Comparison of ENCODE assay signal across 14 cellular contexts in the genomic region with DNA sequence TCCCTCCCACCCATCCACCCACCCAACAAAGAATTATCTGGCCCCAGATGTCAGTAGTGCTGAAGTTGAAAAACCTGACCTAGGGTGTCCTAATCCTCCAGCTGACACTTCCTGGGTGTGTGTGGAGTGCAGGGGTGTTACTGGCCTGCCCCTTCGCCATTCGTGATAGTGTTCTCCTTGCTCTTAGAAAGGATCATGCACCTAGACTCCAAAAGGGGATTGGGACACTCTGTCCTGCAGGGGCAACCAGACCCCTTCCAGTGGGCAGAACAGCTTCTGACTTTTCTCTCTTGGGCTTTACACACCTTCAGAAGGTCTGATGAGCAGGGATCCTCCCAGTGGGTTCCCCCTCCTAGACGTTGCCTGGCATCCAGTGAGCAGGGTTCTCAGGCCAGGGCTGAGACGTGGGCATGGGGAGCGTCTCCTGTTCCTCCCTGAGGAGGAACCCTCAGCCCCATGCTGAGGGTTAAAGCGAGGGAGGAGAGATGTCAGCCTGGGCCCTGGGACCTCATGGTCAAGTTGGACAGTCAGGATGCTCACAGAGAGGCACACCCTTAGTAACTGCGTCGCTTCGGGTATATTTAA.
DNase-seq lines count a peak whose midpoint lies in the region; ATAC-seq and TF ChIP-seq lines count a peak whose summit lies in the region.
"Had no signal": no experiment of that assay in that cellular context is flagged by ENCODE, and none has a peak within 500 bp of the region (broad histone marks: within the 10 kb centered on the region; RNA-seq: fewer than 3 reads in every experiment).

No MANE protein-coding gene starts in this region.

- no peak overlapping the region for H3K9ac ChIP-seq in fibroblast of lung (ENCODE audit: insufficient read depth, low read length)

- H2AFZ ChIP-seq in fibroblast of lung (ENCODE audit: low read length), result no peak overlapping the region

- no peaks in the 10 kb centered on the region for H3K27me3 Mint-ChIP-seq in activated T-cell treated with anti-CD3 and anti-CD28 coated beads, Interleukin-2, amount 50 U/mL, for 24 hours
- peaks cover 3% of the 10 kb centered on the region for H3K27me3 Mint-ChIP-seq in nephron progenitor cell (ENCODE audit: low read depth, poor library complexity)

- BruUV-seq in Panc1 (replicated peaks; lab: Mats Ljungman, UMichigan), result no TSS peak

- peaks cover 93% of the 10 kb centered on the region for H3K4me1 ChIP-seq in Panc1 (ENCODE audit: control insufficient read depth, insufficient read depth, low read length)
- peaks cover 71% of the 10 kb centered on the region for H3K4me1 ChIP-seq in fibroblast of lung (ENCODE audit: control insufficient read depth, extremely low read depth, insufficient read depth, low read length)

- CTCF ChIA-PET in Panc1 (lab: Charles Lee), result interaction anchor here (0.7 kb wide), 1 partner anchor 116 kb away, joined by 9 read pairs; no protein-coding TSS in a partner anchor

- H3K36me3 Mint-ChIP-seq in activated T-cell treated with anti-CD3 and anti-CD28 coated beads, Interleukin-2, amount 50 U/mL, for 24 hours (ENCODE audit: low read depth), result peaks cover 62% of the 10 kb centered on the region
- H3K36me3 Mint-ChIP-seq in stimulated activated effector memory CD8-positive, alpha-beta T cell treated with anti-CD3 and anti-CD28 coated beads, Interleukin-12 subunit alpha, Interleukin-12 subunit beta, amount 100 ng/mL, for 72 hours, result peaks cover 75% of the 10 kb centered on the region
- H3K36me3 Mint-ChIP-seq in nephron progenitor cell (ENCODE audit: low read depth), result peaks cover 46% of the 10 kb centered on the region

- POLR2A ChIA-PET in Panc1 (lab: Charles Lee), result interaction anchor here (0.5 kb wide), 1 partner anchor 30 kb away, joined by 3 read pairs; no protein-coding TSS in a partner anchor

- no peaks in the 10 kb centered on the region for H3K9me3 Mint-ChIP-seq in activated T-cell treated with anti-CD3 and anti-CD28 coated beads, Interleukin-2, amount 50 U/mL, for 24 hours
- H3K9me3 Mint-ChIP-seq in stimulated activated effector memory CD8-positive, alpha-beta T cell treated with anti-CD3 and anti-CD28 coated beads, Interleukin-12 subunit alpha, Interleukin-12 subunit beta, amount 100 ng/mL, for 72 hours, result no peaks in the 10 kb centered on the region
- H3K9me3 Mint-ChIP-seq in nephron progenitor cell, result no peaks in the 10 kb centered on the region
- H3K9me3 Mint-ChIP-seq: neural crest cell had no signal

- H3K79me2 ChIP-seq in fibroblast of lung (ENCODE audit: control insufficient read depth, insufficient read depth, low read length), result peaks cover 52% of the 10 kb centered on the region

- no peak for TF ChIP-seq CTCF in Panc1 (IDR thresholded peaks at IDR 0.05)
- no peak for TF ChIP-seq CTCF in fibroblast of lung (conservative IDR thresholded peaks at IDR 0.05 in 1 of 2, IDR thresholded peaks at IDR 0.05 in 1 of 2; ENCODE audit: low read depth in 1 of 2, low read length in 2 of 2)
- no peak for TF ChIP-seq CTCF in nephron progenitor cell (IDR thresholded peaks at IDR 0.05)

- no peak overlapping the region for H3K4me3 Mint-ChIP-seq in activated T-cell treated with anti-CD3 and anti-CD28 coated beads, Interleukin-2, amount 50 U/mL, for 24 hours
- H3K4me3 Mint-ChIP-seq in stimulated activated effector memory CD8-positive, alpha-beta T cell treated with anti-CD3 and anti-CD28 coated beads, Interleukin-12 subunit alpha, Interleukin-12 subunit beta, amount 100 ng/mL, for 72 hours, result no peak overlapping the region
- no peak overlapping the region for H3K4me3 Mint-ChIP-seq in nephron progenitor cell
- H3K4me3 Mint-ChIP-seq: neural crest cell had no signal

- in situ Hi-C loops in Panc1 (cut with HindIII; ENCODE audit: low pct_unique_long_range_greater_than_20kb, low sequenced_read_pairs), result no loop called here

- H3K27me3 ChIP-seq in Panc1 (ENCODE audit: control insufficient read depth, insufficient read depth, low read length), result no peaks in the 10 kb centered on the region
- H3K27me3 ChIP-seq in fibroblast of lung (ENCODE audit: control insufficient read depth, insufficient read depth, low read length), result no peaks in the 10 kb centered on the region
- no peaks in the 10 kb centered on the region for H3K27me3 ChIP-seq in MG63
- H3K27me3 ChIP-seq: colonic mucosa had no signal

- intact Hi-C loops in Panc1 (cut with micrococcal nuclease; ENCODE audit: unreplicated experiment), result no loop called here

- H3K27ac Mint-ChIP-seq in activated T-cell treated with anti-CD3 and anti-CD28 coated beads, Interleukin-2, amount 50 U/mL, for 24 hours, result peak overlapping the region; percentile 27
- H3K27ac Mint-ChIP-seq in stimulated activated effector memory CD8-positive, alpha-beta T cell treated with anti-CD3 and anti-CD28 coated beads, Interleukin-12 subunit alpha, Interleukin-12 subunit beta, amount 100 ng/mL, for 72 hours, result peak overlapping the region; percentile 91
- H3K27ac Mint-ChIP-seq in nephron progenitor cell, result no peak overlapping the region

- H3K4me3 ChIP-seq in Panc1 (ENCODE audit: low read depth in 2 of 2, low read length in 2 of 2) (no peak overlapping the region), fibroblast of lung (replicated peaks in 1 of 4; ENCODE audit: control extremely low read depth in 1 of 4, insufficient read depth in 1 of 4, low read depth in 3 of 4, low read length in 4 of 4) (no peak overlapping the region), MG63 (no peak overlapping the region)
- H3K4me3 ChIP-seq: colonic mucosa, skin epidermis had no signal

- peaks cover 30% of the 10 kb centered on the region for H3K4me1 Mint-ChIP-seq in activated T-cell treated with anti-CD3 and anti-CD28 coated beads, Interleukin-2, amount 50 U/mL, for 24 hours (ENCODE audit: low read depth)
- peaks cover 35% of the 10 kb centered on the region for H3K4me1 Mint-ChIP-seq in stimulated activated effector memory CD8-positive, alpha-beta T cell treated with anti-CD3 and anti-CD28 coated beads, Interleukin-12 subunit alpha, Interleukin-12 subunit beta, amount 100 ng/mL, for 72 hours
- peaks cover 42% of the 10 kb centered on the region for H3K4me1 Mint-ChIP-seq in nephron progenitor cell

- no peak for DNase-seq in activated T-cell treated with anti-CD3 and anti-CD28 coated beads, Interleukin-2, amount 50 U/mL, for 24 hours
- DNase-seq in activated T-cell treated with anti-CD3 and anti-CD28 coated beads, Interleukin-2, amount 50 U/mL, for 1 hour, result no peak
- no peak for DNase-seq in Panc1 (ENCODE audit: low read depth, low spot score)
- no peak for DNase-seq in fibroblast of lung (ENCODE audit: low read depth in 2 of 2)
- no peak for DNase-seq in stimulated activated effector memory CD8-positive, alpha-beta T cell treated with anti-CD3 and anti-CD28 coated beads, Interleukin-12 subunit alpha, Interleukin-12 subunit beta, amount 100 ng/mL, for 72 hours (ENCODE audit: low spot score in 2 of 2)
- DNase-seq in nephron progenitor cell, result no peak
- no peak for DNase-seq in MG63
- DNase-seq: colonic mucosa, DMS53, HCEC 1CT, NCI-H187 had no signal

- H3K9me3 ChIP-seq in Panc1 (ENCODE audit: control insufficient read depth, insufficient read depth, low read depth, low read length) (no peaks in the 10 kb centered on the region), fibroblast of lung (ENCODE audit: control insufficient read depth, insufficient read depth, low read depth, low read length) (no peaks in the 10 kb centered on the region), MG63 (no peaks in the 10 kb centered on the region)
- H3K9me3 ChIP-seq: colonic mucosa had no signal

- H3K27ac ChIP-seq in Panc1 (ENCODE audit: low read length) (peak overlapping the region; percentile 94), fibroblast of lung (ENCODE audit: insufficient read depth, low read length) (peak overlapping the region; percentile 84)
- H3K27ac ChIP-seq: colonic mucosa had no signal

- H3K36me3 ChIP-seq in Panc1 (ENCODE audit: control insufficient read depth, insufficient read depth, low read length), result peaks cover 39% of the 10 kb centered on the region
- H3K36me3 ChIP-seq in fibroblast of lung (ENCODE audit: control insufficient read depth, insufficient read depth, low read length), result peaks cover 39% of the 10 kb centered on the region
- peaks cover 86% of the 10 kb centered on the region for H3K36me3 ChIP-seq in MG63

- H3K4me2 ChIP-seq in fibroblast of lung (ENCODE audit: extremely low read depth, insufficient read depth, low read length), result no peak overlapping the region

- ATAC-seq in Panc1, result no peak
- ATAC-seq in stimulated activated effector memory CD8-positive, alpha-beta T cell treated with anti-CD3 and anti-CD28 coated beads, Interleukin-12 subunit alpha, Interleukin-12 subunit beta, amount 100 ng/mL, for 72 hours, result no peak
- no peak for ATAC-seq in GM21526 (IDR thresholded peaks at IDR 0.05; ENCODE audit: low FRiP score, unreplicated experiment)

- no peaks in the 10 kb centered on the region for H4K20me1 ChIP-seq in fibroblast of lung (ENCODE audit: control insufficient read depth, extremely low read depth, insufficient read depth, low read length)
